ENCODE assay signal across 10 cellular contexts in genomic region chr3:122247087-122247824, GRCh38.
DNase-seq lines count a peak whose midpoint lies in the region; ATAC-seq and TF ChIP-seq lines count a peak whose summit lies in the region.
"Had no signal": no experiment of that assay in that cellular context is flagged by ENCODE, and none has a peak within 500 bp of the region (broad histone marks: within the 10 kb centered on the region; RNA-seq: fewer than 3 reads in every experiment).

No MANE protein-coding gene starts in this region.

- DNase-seq in OCI-LY7 (ENCODE audit: low spot score), result peak; percentile 41
- DNase-seq in upper lobe of left lung, result peak in 1 of 2 donors; percentile 46
- DNase-seq in left colon, result no peak
- no peak for DNase-seq in GM10248 (ENCODE audit: extremely low spot score)
- DNase-seq: activated T-cell treated with anti-CD3 and anti-CD28 coated beads for 4 hours, NCI-H2081 treated with DMSO at 0.1 percent for 48 hours had no signal

- no peaks in the 10 kb centered on the region for H3K27me3 ChIP-seq in layer of hippocampus (ENCODE audit: control insufficient read depth, insufficient read depth, low read length)
- no peaks in the 10 kb centered on the region for H3K27me3 ChIP-seq in upper lobe of left lung

- H3K79me2 ChIP-seq in OCI-LY7 (ENCODE audit: insufficient read depth, low read depth, low read length), result no peaks in the 10 kb centered on the region

- H3K27ac ChIP-seq in OCI-LY7 (ENCODE audit: low read depth, low read length, poor library complexity, severe bottlenecking) (peak overlapping the region; percentile 24), layer of hippocampus (ENCODE audit: low read depth, low read length) (peak overlapping the region; percentile 47), upper lobe of left lung (peak overlapping the region; percentile 40 to 74 (median 71))

- BruUV-seq in OCI-LY7 (replicated peaks; lab: Mats Ljungman, UMichigan), result no TSS peak

- POLR2A ChIA-PET in OCI-LY7 (lab: Charles Lee) (interaction anchor here (1.1 to 1.2 kb wide), 3 partner anchors 16 to 206 kb away, joined by 4 read pairs; no protein-coding TSS in a partner anchor), GM10248 (lab: Yijun Ruan, JAX) (no interaction called here)

- TF ChIP-seq CTCF in OCI-LY7 (conservative IDR thresholded peaks at IDR 0.05; ENCODE audit: low read length), result no peak
- TF ChIP-seq CTCF in upper lobe of left lung (IDR thresholded peaks at IDR 0.05), result no peak
- TF ChIP-seq CTCF in GM10248 (IDR thresholded peaks at IDR 0.05; ENCODE audit: control extremely low read depth, extremely low read depth, low read depth, missing control alignments), result no peak

- TF ChIP-seq POLR2A in upper lobe of left lung (IDR thresholded peaks at IDR 0.05), result peak in 1 of 4 donors; percentile 59

- H3K9me2 ChIP-seq in OCI-LY7 (ENCODE audit: insufficient read depth, low read length), result no peaks in the 10 kb centered on the region

- H3K4me1 ChIP-seq in OCI-LY7 (ENCODE audit: insufficient read depth, low read length, poor library complexity, severe bottlenecking), result peaks cover 44% of the 10 kb centered on the region
- H3K4me1 ChIP-seq in upper lobe of left lung, result no peaks in the 10 kb centered on the region

- intact Hi-C loops in OCI-LY7 (cut with micrococcal nuclease; ENCODE audit: unreplicated experiment), result no loop called here
- intact Hi-C loops in left colon (cut with DNase I, micrococcal nuclease), result no loop called here

- H3K4me3 ChIP-seq in OCI-LY7 (ENCODE audit: low read depth, low read length, poor library complexity, severe bottlenecking) (no peak overlapping the region), upper lobe of left lung (no peak overlapping the region)

- H3K4me2 ChIP-seq in OCI-LY7 (ENCODE audit: low read length), result peak overlapping the region; percentile 55

- no peaks in the 10 kb centered on the region for H4K20me1 ChIP-seq in OCI-LY7 (ENCODE audit: insufficient read depth, low read length)

- H3K9me3 ChIP-seq in OCI-LY7 (ENCODE audit: low read length) (no peaks in the 10 kb centered on the region), upper lobe of left lung (no peaks in the 10 kb centered on the region)

- peak overlapping the region; percentile 94 for H2AFZ ChIP-seq in OCI-LY7 (ENCODE audit: low read length)

- ATAC-seq in HG02642 (IDR thresholded peaks at IDR 0.05; ENCODE audit: poor library complexity, unreplicated experiment) (peak; percentile 16), upper lobe of left lung (ENCODE audit: low FRiP score in 2 of 2) (peak; percentile 70 to 86), left colon (no peak), SK-N-SH treated with all-trans-retinoic acid at 6 μM for 48 hours (no peak)
- ATAC-seq: Panc1 had no signal

- TF ChIP-seq EP300 in upper lobe of left lung (IDR thresholded peaks at IDR 0.05), result peak in 1 of 4 donors; percentile 3

- 54 to 60% methylated on average over 8 of the region's 8 CpGs for WGBS in upper lobe of left lung, 2 donors

- CTCF ChIA-PET in OCI-LY7 (lab: Charles Lee; ENCODE audit: unreplicated experiment) (no interaction called here), GM10248 (lab: Yijun Ruan, JAX) (interaction anchor here (0.6 to 1.8 kb wide), 7 partner anchors 9 to 146 kb away, joined by 3 to 8 read pairs (median 4); no protein-coding TSS in a partner anchor)

- H3K36me3 ChIP-seq in OCI-LY7 (ENCODE audit: insufficient read depth, low read length) (no peaks in the 10 kb centered on the region), upper lobe of left lung (no peaks in the 10 kb centered on the region)

TF ChIP-seq in SK-N-SH treated with all-trans-retinoic acid at 6 μM for 48 hours, 23 proteins besides CTCF, POLR2A, EP300 and RAD21:
- no peak for TF ChIP-seq ESRRG (CRISPR knock-in tag; IDR thresholded peaks at IDR 0.05)
- TF ChIP-seq ARNTL (CRISPR knock-in tag; IDR thresholded peaks at IDR 0.05; ENCODE audit: borderline replicate concordance, low read depth), result no peak
- TF ChIP-seq TSHZ2 (CRISPR knock-in tag; IDR thresholded peaks at IDR 0.05), result no peak
- no peak for TF ChIP-seq RARB (CRISPR knock-in tag; IDR thresholded peaks at IDR 0.05)
- no peak for TF ChIP-seq OSR1 (CRISPR knock-in tag; IDR thresholded peaks at IDR 0.05)
- no peak for TF ChIP-seq TOX (CRISPR knock-in tag; IDR thresholded peaks at IDR 0.05; ENCODE audit: borderline replicate concordance)
- no peak for TF ChIP-seq ZNF565 (CRISPR knock-in tag; conservative IDR thresholded peaks at IDR 0.05; ENCODE audit: low read depth)
- TF ChIP-seq GLIS3 (CRISPR knock-in tag; IDR thresholded peaks at IDR 0.05), result no peak
- TF ChIP-seq CREB5 (CRISPR knock-in tag; IDR thresholded peaks at IDR 0.05; ENCODE audit: low read depth), result no peak
- TF ChIP-seq TCF4 (CRISPR knock-in tag; IDR thresholded peaks at IDR 0.05; ENCODE audit: borderline replicate concordance), result no peak

Comparison
In these comparisons a context has a peak if more than half of its experiments do, and no peak if none do; other contexts are left out.
1. ATAC-seq: peak in HG02642 (single experiment) and upper lobe of left lung (2 of 2); none in left colon (single experiment) and SK-N-SH treated with all-trans-retinoic acid at 6 μM for 48 hours (single experiment).
2. Peak in every context shown above with its lines, with median percentiles within 50 percentile points of each other: H3K27ac ChIP-seq.